8 cellular contexts compared by ENCODE assay signal in the genomic region with DNA sequence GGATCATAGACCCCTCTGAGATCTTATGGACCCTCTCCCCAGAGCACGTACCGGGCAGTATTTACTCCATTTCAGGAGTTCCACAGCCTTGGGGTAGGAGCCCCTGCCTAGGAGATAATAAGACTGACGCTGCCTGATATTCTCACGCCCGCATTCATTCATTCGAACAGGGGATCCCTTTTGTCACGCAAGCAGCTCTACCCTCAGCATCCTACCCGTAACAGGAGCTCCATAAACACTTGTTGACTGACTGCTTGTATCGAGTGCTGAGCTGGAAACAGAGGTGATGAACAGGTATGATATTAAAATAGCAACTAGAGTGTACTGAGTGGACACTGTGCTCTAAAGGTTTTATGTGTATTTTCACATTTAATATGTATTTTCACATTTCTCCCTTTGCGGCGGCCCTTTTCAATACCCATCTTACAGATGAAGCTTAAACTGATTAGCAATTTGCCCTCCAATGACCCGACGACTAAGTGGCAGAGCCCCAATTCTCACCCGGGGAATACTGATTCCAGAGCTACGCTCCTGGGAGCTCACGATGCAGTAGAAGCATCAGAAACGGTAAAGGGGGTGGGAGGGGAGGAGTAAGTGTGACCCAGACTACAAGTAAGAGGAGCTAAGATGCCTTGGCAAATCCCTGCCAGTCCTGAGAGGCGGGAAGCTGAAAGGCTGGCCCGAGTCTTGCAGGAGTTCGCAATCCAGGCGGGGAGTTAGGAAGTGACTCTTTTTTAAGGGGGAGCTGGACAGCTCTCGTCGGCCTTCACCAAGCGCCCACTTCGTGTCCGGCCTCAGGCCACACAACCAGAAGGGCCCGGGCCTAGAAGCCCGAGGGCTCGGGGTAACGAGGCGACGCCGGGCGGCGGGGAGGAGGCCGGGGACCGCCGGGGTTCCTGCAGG. TPM values are rescaled to one million over a fixed set of nuclear protein-coding genes. Genes with fewer than 3 reads are reported as not detected.
DNase-seq lines count a peak whose midpoint lies in the region; ATAC-seq and TF ChIP-seq lines count a peak whose summit lies in the region.

No MANE protein-coding gene starts in this region.

- H3K4me3 Mint-ChIP-seq in CD14-positive monocyte = peak overlapping the region; percentile 87 to 96

- H3K27me3 ChIP-seq in NT2/D1 (ENCODE audit: insufficient read depth, insufficient read length) = no peaks in the 10 kb centered on the region
- no peaks in the 10 kb centered on the region for H3K27me3 ChIP-seq in adrenal gland
- H3K27me3 ChIP-seq in osteoblast (ENCODE audit: insufficient read depth, low read length) = no peaks in the 10 kb centered on the region

- H3K4me1 Mint-ChIP-seq in CD14-positive monocyte = peaks cover 25% of the 10 kb centered on the region

- H3K9ac ChIP-seq in NT2/D1 (ENCODE audit: insufficient read length, low read depth) = peak overlapping the region; percentile 88

- H3K27me3 Mint-ChIP-seq in CD14-positive monocyte (ENCODE audit: low read depth in 3 of 3) = peaks cover 15 to 18% (median 18%) of the 10 kb centered on the region in 3 donors

- H3K9me3 ChIP-seq in NT2/D1 (ENCODE audit: insufficient read depth, low read length) (peaks cover 8% of the 10 kb centered on the region), adrenal gland (replicated peaks in 1 of 3) (no peaks in the 10 kb centered on the region), osteoblast (ENCODE audit: low read depth, low read length) (peaks cover 3% of the 10 kb centered on the region)

- peak overlapping the region; percentile 85 for H3K4me2 ChIP-seq in osteoblast (ENCODE audit: insufficient read depth, low read length)

- TF ChIP-seq CTCF in CD14-positive monocyte (IDR thresholded peaks at IDR 0.05) (no peak), adrenal gland (IDR thresholded peaks at IDR 0.05) (no peak), osteoblast (IDR thresholded peaks at IDR 0.05; ENCODE audit: extremely low read depth, low read depth, low read length) (no peak), GM20000 (IDR thresholded peaks at IDR 0.05; ENCODE audit: extremely low read depth, missing control alignments) (no peak)

- H3K4me1 ChIP-seq in NT2/D1 (ENCODE audit: insufficient read depth, insufficient read length) (no peaks in the 10 kb centered on the region), adrenal gland (replicated peaks in 1 of 2) (peaks cover 12 to 39% of the 10 kb centered on the region in 2 donors), osteoblast (ENCODE audit: insufficient read depth, low read length) (peaks cover 28% of the 10 kb centered on the region)

- peaks cover 9% of the 10 kb centered on the region for H3K36me3 ChIP-seq in NT2/D1 (ENCODE audit: insufficient read depth, insufficient read length, low read length)
- no peaks in the 10 kb centered on the region for H3K36me3 ChIP-seq in adrenal gland (replicated peaks in 1 of 2)
- H3K36me3 ChIP-seq in osteoblast (ENCODE audit: insufficient read depth, low read length) = no peaks in the 10 kb centered on the region

- peak overlapping the region; percentile 69 to 100 (median 99) for H3K27ac Mint-ChIP-seq in CD14-positive monocyte

- WGBS in adrenal gland, 4 donors = 11 to 21% (median 15%) methylated on average over 23 to 38 of the region's 38 CpGs

- peak overlapping the region; percentile 91 to 95 (median 92) for H3K27ac ChIP-seq in adrenal gland
- peak overlapping the region; percentile 99 for H3K27ac ChIP-seq in osteoblast (ENCODE audit: low read depth, low read length)

- H3K9me3 Mint-ChIP-seq in CD14-positive monocyte = peaks cover 0 to 5% (median 0%) of the 10 kb centered on the region in 7 donors

- peaks cover 2% of the 10 kb centered on the region for H4K20me1 ChIP-seq in osteoblast (ENCODE audit: insufficient read depth, low read length)

- H2AFZ ChIP-seq in osteoblast (ENCODE audit: low read length) = peak overlapping the region; percentile 86

- DNase-seq in CD14-positive monocyte (ENCODE audit: low spot score) (peak; percentile 44), NT2/D1 (ENCODE audit: low read depth, low spot score) (peak; percentile 38), adrenal gland (peak; percentile 48 to 77 (median 57)), head of caudate nucleus (peak in 35 of 42 donors; percentile 18 to 77 (median 54)), osteoblast (ENCODE audit: insufficient read length, low spot score, missing footprints) (peak; percentile 76), GM20000 (ENCODE audit: low spot score) (no peak)

- no peak for TF ChIP-seq POLR2A in adrenal gland (IDR thresholded peaks at IDR 0.05)

- peaks cover 6% of the 10 kb centered on the region in 2 donors for H3K36me3 Mint-ChIP-seq in CD14-positive monocyte

- ATAC-seq in GM19023 (IDR thresholded peaks at IDR 0.05; ENCODE audit: unreplicated experiment) (peak; percentile 4), HG03196 (IDR thresholded peaks at IDR 0.05; ENCODE audit: unreplicated experiment) (peak; percentile 9)

- peaks cover 20% of the 10 kb centered on the region for H3K79me2 ChIP-seq in osteoblast (ENCODE audit: insufficient read depth, low read length)

- intact Hi-C loops in CD14-positive monocyte (cut with micrococcal nuclease) (loop anchor here in 1 of 2 donors (5.0 to 10.0 kb wide), 3 partner anchors 144 to 1521 kb away; partner anchors contain the start of genes BOD1L1 and CPEB2), adrenal gland (cut with DNase I) (no loop called here), head of caudate nucleus (cut with DNase I) (no loop called here)

- peak overlapping the region; percentile 83 for H3K4me3 ChIP-seq in NT2/D1 (ENCODE audit: insufficient read length, low read depth)
- peak overlapping the region; percentile 43 to 94 (median 84) for H3K4me3 ChIP-seq in adrenal gland
- peak overlapping the region; percentile 84 for H3K4me3 ChIP-seq in osteoblast (ENCODE audit: insufficient read depth, low read length)

RNA-seq across cellular contexts. Expression of gene RAB28, which starts 0.7 kb away (rescaled TPM):
- polyA plus RNA-seq in CD14-positive monocyte (10 to 100 TPM; 17.8 to 18.0 TPM), adrenal gland (10 to 100 TPM; 10.9 to 21.5 (median 17.2) TPM)
- total RNA-seq in adrenal gland (10 to 100 TPM in 7 of 8 donors, 1 to 10 TPM in 1; 9.7 to 23.1 (median 14.5) TPM), osteoblast (12.3 and 13.3 TPM in 2 replicates)
